In genomic region chr11:17865765-17866428, GRCh38 we compare ENCODE assay signal across 1 cellular context.
TF ChIP-seq lines count a peak whose summit lies in the region.

No MANE protein-coding gene starts in this region.

TF ChIP-seq in HepG2, 621 proteins besides CTCF, POLR2A, EP300 and RAD21 (continued from another document):
- TF ChIP-seq AKNA (CRISPR knock-in tag; IDR thresholded peaks at IDR 0.05; ENCODE audit: borderline replicate concordance) (no peak), ZNF766 (CRISPR knock-in tag; IDR thresholded peaks at IDR 0.05; ENCODE audit: borderline replicate concordance) (no peak), JUNB (CRISPR knock-in tag; IDR thresholded peaks at IDR 0.05; ENCODE audit: borderline replicate concordance) (no peak), ZNF530 (CRISPR knock-in tag; IDR thresholded peaks at IDR 0.05; ENCODE audit: low read depth) (no peak), IRF1 (CRISPR knock-in tag; IDR thresholded peaks at IDR 0.05; ENCODE audit: low read depth) (no peak), REST (IDR thresholded peaks at IDR 0.05; ENCODE audit: borderline replicate concordance in 1 of 2, low read depth in 1 of 2, low read length in 2 of 2) (no peak)
